Comparison of ENCODE assay signal across 1 cellular context in the genomic region with DNA sequence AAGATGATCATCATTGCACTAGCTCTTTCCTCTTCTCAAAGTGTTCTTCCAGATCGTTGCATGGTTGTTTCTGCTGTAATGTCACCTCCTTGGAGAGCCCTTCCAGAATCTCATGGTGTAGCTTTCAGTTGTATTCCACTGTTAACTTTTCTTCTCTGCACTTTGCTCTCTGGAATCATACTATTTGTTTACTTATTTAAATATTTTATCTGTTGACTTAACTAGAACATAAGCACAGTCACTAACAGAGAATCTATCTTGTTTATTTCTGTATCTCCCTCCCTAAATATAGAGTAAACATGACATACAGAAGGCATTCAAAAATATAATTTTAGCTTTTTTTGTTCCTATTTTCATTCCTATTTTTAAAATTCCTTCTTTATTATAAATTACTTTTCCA.
TF ChIP-seq lines count a peak whose summit lies in the region.

No MANE protein-coding gene starts in this region.

TF ChIP-seq in HepG2, 621 proteins besides CTCF, POLR2A, EP300 and RAD21 (continued from another document):
- TF ChIP-seq, protein P1, sequence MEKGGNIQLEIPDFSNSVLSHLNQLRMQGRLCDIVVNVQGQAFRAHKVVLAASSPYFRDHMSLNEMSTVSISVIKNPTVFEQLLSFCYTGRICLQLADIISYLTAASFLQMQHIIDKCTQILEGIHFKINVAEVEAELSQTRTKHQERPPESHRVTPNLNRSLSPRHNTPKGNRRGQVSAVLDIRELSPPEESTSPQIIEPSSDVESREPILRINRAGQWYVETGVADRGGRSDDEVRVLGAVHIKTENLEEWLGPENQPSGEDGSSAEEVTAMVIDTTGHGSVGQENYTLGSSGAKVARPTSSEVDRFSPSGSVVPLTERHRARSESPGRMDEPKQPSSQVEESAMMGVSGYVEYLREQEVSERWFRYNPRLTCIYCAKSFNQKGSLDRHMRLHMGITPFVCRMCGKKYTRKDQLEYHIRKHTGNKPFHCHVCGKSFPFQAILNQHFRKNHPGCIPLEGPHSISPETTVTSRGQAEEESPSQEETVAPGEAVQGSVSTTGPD (CRISPR knock-in tag; IDR thresholded peaks at IDR 0.05), result no peak
- TF ChIP-seq, protein P2, sequence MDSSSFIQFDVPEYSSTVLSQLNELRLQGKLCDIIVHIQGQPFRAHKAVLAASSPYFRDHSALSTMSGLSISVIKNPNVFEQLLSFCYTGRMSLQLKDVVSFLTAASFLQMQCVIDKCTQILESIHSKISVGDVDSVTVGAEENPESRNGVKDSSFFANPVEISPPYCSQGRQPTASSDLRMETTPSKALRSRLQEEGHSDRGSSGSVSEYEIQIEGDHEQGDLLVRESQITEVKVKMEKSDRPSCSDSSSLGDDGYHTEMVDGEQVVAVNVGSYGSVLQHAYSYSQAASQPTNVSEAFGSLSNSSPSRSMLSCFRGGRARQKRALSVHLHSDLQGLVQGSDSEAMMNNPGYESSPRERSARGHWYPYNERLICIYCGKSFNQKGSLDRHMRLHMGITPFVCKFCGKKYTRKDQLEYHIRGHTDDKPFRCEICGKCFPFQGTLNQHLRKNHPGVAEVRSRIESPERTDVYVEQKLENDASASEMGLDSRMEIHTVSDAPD (CRISPR knock-in tag; IDR thresholded peaks at IDR 0.05), result no peak
- TF ChIP-seq, protein P3, sequence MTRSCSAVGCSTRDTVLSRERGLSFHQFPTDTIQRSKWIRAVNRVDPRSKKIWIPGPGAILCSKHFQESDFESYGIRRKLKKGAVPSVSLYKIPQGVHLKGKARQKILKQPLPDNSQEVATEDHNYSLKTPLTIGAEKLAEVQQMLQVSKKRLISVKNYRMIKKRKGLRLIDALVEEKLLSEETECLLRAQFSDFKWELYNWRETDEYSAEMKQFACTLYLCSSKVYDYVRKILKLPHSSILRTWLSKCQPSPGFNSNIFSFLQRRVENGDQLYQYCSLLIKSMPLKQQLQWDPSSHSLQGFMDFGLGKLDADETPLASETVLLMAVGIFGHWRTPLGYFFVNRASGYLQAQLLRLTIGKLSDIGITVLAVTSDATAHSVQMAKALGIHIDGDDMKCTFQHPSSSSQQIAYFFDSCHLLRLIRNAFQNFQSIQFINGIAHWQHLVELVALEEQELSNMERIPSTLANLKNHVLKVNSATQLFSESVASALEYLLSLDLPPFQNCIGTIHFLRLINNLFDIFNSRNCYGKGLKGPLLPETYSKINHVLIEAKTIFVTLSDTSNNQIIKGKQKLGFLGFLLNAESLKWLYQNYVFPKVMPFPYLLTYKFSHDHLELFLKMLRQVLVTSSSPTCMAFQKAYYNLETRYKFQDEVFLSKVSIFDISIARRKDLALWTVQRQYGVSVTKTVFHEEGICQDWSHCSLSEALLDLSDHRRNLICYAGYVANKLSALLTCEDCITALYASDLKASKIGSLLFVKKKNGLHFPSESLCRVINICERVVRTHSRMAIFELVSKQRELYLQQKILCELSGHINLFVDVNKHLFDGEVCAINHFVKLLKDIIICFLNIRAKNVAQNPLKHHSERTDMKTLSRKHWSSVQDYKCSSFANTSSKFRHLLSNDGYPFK (CRISPR knock-in tag; IDR thresholded peaks at IDR 0.05; ENCODE audit: borderline replicate concordance), result no peak
- TF ChIP-seq GFI1 (CRISPR knock-in tag; IDR thresholded peaks at IDR 0.05; ENCODE audit: borderline replicate concordance) (0 out of 2 replicates have a peak, but pooled peaks have one; percentile 42), LCORL (IDR thresholded peaks at IDR 0.05) (peak; percentile 30; the same call in 1 of the 2 replicates), LCORL (CRISPR knock-in tag; IDR thresholded peaks at IDR 0.05) (no peak), MEF2D (CRISPR knock-in tag; IDR thresholded peaks at IDR 0.05) (no peak), GTF2F1 (IDR thresholded peaks at IDR 0.05; ENCODE audit: low read length) (no peak), EZH2 (conservative IDR thresholded peaks at IDR 0.05; ENCODE audit: low read depth, low read length) (no peak), ZNF788 (CRISPR knock-in tag; IDR thresholded peaks at IDR 0.05; ENCODE audit: borderline replicate concordance) (no peak), ATF7-NPFF (CRISPR knock-in tag; IDR thresholded peaks at IDR 0.05; ENCODE audit: low read depth) (no peak), MED8 (CRISPR knock-in tag; IDR thresholded peaks at IDR 0.05; ENCODE audit: insufficient replicate concordance) (no peak), MEIS2 (CRISPR knock-in tag; IDR thresholded peaks at IDR 0.05) (no peak), ZNF629 (CRISPR knock-in tag; conservative IDR thresholded peaks at IDR 0.05) (no peak), ZNF570 (CRISPR knock-in tag; IDR thresholded peaks at IDR 0.05; ENCODE audit: borderline replicate concordance) (no peak), ZNF772 (CRISPR knock-in tag; IDR thresholded peaks at IDR 0.05) (no peak), ELF3 (CRISPR knock-in tag; IDR thresholded peaks at IDR 0.05) (peak; percentile 22; the same call in 1 of the 2 replicates), RARA (CRISPR knock-in tag; IDR thresholded peaks at IDR 0.05) (peak; percentile 28; the same call in 1 of the 2 replicates), SOX13 (IDR thresholded peaks at IDR 0.05) (no peak), SOX13 (CRISPR knock-in tag; conservative IDR thresholded peaks at IDR 0.05 in 1 of 2, IDR thresholded peaks at IDR 0.05 in 1 of 2) (peak in 1 of 2 experiments; percentile 32; a peak in 1 of 4 replicates), YEATS2 (CRISPR knock-in tag; IDR thresholded peaks at IDR 0.05; ENCODE audit: borderline replicate concordance) (no peak), FIP1L1 (IDR thresholded peaks at IDR 0.05; ENCODE audit: borderline replicate concordance, insufficient read depth, low read depth, low read length) (no peak), ONECUT2 (CRISPR knock-in tag; IDR thresholded peaks at IDR 0.05) (no peak), ZNF317 (CRISPR knock-in tag; IDR thresholded peaks at IDR 0.05) (no peak), ZNF572 (CRISPR knock-in tag; IDR thresholded peaks at IDR 0.05) (no peak), ZNF496 (CRISPR knock-in tag; IDR thresholded peaks at IDR 0.05; ENCODE audit: insufficient replicate concordance) (no peak), HMGA1 (CRISPR knock-in tag; conservative IDR thresholded peaks at IDR 0.05) (no peak), POLR2AphosphoS5 (IDR thresholded peaks at IDR 0.05; ENCODE audit: low read depth, low read length) (peak; percentile 49; the same call in 1 of the 2 replicates)
- TF ChIP-seq, protein P4, sequence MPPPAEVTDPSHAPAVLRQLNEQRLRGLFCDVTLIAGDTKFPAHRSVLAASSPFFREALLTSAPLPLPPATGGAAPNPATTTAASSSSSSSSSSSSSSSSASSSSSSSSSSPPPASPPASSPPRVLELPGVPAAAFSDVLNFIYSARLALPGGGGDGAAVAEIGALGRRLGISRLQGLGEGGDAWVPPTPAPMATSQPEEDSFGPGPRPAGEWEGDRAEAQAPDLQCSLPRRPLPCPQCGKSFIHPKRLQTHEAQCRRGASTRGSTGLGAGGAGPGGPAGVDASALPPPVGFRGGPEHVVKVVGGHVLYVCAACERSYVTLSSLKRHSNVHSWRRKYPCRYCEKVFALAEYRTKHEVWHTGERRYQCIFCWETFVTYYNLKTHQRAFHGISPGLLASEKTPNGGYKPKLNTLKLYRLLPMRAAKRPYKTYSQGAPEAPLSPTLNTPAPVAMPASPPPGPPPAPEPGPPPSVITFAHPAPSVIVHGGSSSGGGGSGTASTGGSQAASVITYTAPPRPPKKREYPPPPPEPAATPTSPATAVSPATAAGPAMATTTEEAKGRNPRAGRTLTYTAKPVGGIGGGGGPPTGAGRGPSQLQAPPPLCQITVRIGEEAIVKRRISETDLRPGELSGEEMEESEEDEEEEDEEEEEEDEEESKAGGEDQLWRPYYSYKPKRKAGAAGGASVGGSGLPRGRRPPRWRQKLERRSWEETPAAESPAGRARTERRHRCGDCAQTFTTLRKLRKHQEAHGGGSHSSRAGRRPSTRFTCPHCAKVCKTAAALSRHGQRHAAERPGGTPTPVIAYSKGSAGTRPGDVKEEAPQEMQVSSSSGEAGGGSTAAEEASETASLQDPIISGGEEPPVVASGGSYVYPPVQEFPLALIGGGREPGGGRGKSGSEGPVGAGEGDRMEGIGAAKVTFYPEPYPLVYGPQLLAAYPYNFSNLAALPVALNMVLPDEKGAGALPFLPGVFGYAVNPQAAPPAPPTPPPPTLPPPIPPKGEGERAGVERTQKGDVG (CRISPR knock-in tag; IDR thresholded peaks at IDR 0.05; ENCODE audit: borderline replicate concordance), result no peak
- TF ChIP-seq, protein P5, sequence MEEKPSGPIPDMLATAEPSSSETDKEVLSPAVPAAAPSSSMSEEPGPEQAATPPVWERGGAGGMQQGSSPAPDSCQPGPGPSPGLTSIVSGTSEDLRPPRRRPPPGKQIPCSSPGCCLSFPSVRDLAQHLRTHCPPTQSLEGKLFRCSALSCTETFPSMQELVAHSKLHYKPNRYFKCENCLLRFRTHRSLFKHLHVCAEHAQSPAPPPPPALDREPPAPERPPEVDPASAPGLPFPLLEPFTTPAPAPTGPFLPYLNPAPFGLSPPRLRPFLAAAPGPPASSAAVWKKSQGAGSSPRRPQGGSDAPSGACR (CRISPR knock-in tag; IDR thresholded peaks at IDR 0.05), result no peak
- TF ChIP-seq, protein P6, sequence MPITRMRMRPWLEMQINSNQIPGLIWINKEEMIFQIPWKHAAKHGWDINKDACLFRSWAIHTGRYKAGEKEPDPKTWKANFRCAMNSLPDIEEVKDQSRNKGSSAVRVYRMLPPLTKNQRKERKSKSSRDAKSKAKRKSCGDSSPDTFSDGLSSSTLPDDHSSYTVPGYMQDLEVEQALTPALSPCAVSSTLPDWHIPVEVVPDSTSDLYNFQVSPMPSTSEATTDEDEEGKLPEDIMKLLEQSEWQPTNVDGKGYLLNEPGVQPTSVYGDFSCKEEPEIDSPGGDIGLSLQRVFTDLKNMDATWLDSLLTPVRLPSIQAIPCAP (CRISPR knock-in tag; IDR thresholded peaks at IDR 0.05; ENCODE audit: low read depth), result no peak
- TF ChIP-seq, protein P7, sequence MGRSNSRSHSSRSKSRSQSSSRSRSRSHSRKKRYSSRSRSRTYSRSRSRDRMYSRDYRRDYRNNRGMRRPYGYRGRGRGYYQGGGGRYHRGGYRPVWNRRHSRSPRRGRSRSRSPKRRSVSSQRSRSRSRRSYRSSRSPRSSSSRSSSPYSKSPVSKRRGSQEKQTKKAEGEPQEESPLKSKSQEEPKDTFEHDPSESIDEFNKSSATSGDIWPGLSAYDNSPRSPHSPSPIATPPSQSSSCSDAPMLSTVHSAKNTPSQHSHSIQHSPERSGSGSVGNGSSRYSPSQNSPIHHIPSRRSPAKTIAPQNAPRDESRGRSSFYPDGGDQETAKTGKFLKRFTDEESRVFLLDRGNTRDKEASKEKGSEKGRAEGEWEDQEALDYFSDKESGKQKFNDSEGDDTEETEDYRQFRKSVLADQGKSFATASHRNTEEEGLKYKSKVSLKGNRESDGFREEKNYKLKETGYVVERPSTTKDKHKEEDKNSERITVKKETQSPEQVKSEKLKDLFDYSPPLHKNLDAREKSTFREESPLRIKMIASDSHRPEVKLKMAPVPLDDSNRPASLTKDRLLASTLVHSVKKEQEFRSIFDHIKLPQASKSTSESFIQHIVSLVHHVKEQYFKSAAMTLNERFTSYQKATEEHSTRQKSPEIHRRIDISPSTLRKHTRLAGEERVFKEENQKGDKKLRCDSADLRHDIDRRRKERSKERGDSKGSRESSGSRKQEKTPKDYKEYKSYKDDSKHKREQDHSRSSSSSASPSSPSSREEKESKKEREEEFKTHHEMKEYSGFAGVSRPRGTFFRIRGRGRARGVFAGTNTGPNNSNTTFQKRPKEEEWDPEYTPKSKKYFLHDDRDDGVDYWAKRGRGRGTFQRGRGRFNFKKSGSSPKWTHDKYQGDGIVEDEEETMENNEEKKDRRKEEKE (IDR thresholded peaks at IDR 0.05), result no peak
- TF ChIP-seq, protein P8, sequence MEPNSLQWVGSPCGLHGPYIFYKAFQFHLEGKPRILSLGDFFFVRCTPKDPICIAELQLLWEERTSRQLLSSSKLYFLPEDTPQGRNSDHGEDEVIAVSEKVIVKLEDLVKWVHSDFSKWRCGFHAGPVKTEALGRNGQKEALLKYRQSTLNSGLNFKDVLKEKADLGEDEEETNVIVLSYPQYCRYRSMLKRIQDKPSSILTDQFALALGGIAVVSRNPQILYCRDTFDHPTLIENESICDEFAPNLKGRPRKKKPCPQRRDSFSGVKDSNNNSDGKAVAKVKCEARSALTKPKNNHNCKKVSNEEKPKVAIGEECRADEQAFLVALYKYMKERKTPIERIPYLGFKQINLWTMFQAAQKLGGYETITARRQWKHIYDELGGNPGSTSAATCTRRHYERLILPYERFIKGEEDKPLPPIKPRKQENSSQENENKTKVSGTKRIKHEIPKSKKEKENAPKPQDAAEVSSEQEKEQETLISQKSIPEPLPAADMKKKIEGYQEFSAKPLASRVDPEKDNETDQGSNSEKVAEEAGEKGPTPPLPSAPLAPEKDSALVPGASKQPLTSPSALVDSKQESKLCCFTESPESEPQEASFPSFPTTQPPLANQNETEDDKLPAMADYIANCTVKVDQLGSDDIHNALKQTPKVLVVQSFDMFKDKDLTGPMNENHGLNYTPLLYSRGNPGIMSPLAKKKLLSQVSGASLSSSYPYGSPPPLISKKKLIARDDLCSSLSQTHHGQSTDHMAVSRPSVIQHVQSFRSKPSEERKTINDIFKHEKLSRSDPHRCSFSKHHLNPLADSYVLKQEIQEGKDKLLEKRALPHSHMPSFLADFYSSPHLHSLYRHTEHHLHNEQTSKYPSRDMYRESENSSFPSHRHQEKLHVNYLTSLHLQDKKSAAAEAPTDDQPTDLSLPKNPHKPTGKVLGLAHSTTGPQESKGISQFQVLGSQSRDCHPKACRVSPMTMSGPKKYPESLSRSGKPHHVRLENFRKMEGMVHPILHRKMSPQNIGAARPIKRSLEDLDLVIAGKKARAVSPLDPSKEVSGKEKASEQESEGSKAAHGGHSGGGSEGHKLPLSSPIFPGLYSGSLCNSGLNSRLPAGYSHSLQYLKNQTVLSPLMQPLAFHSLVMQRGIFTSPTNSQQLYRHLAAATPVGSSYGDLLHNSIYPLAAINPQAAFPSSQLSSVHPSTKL (CRISPR knock-in tag; IDR thresholded peaks at IDR 0.05), result peak; percentile 60
- TF ChIP-seq, protein P9, sequence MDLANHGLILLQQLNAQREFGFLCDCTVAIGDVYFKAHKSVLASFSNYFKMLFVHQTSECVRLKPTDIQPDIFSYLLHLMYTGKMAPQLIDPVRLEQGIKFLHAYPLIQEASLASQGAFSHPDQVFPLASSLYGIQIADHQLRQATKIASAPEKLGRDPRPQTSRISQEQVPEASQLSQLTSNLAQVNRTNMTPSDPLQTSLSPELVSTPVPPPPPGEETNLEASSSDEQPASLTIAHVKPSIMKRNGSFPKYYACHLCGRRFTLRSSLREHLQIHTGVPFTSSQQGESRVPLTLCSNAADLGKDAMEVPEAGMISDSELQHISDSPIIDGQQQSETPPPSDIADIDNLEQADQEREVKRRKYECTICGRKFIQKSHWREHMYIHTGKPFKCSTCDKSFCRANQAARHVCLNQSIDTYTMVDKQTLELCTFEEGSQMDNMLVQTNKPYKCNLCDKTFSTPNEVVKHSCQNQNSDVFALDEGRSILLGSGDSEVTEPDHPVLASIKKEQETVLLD (CRISPR knock-in tag; IDR thresholded peaks at IDR 0.05; ENCODE audit: low read depth), result no peak
TF ChIP-seq in HepG2: peak in this region for 33.
